In genomic region chr2:137950238-137950637, GRCh38 we compare ENCODE assay signal across 17 cellular contexts. TPM values are rescaled to one million over a fixed set of nuclear protein-coding genes. Genes with fewer than 3 reads are reported as not detected.
A peak's percentile ranks its signal among the peaks of the same experiment; 100 is the strongest.
DNase-seq lines count a peak whose midpoint lies in the region; FAIRE-seq and TF ChIP-seq lines count a peak whose summit lies in the region.
"Had no signal": no experiment of that assay in that cellular context is flagged by ENCODE, and none has a peak within 500 bp of the region (broad histone marks: within the 10 kb centered on the region; RNA-seq: fewer than 3 reads in every experiment).

No MANE protein-coding gene starts in this region.

- H3K4me2 ChIP-seq in astrocyte (ENCODE audit: low read length), result no peak overlapping the region
- H3K4me2 ChIP-seq: GM23338 had no signal

- POLR2A ChIA-PET in GM10248 (lab: Yijun Ruan, JAX), result no interaction called here

- no peak for FAIRE-seq in astrocyte (lab: Jason Lieb, UNC)
- FAIRE-seq: GM12878, GM18507 had no signal

- no peaks in the 10 kb centered on the region for H3K79me2 ChIP-seq in astrocyte (ENCODE audit: insufficient read depth, low read length)

- H3K9me3 ChIP-seq in astrocyte (ENCODE audit: insufficient read depth, low read depth, low read length), result no peaks in the 10 kb centered on the region
- H3K9me3 ChIP-seq: Caco-2 had no signal

- CTCF ChIA-PET in GM10248 (lab: Yijun Ruan, JAX), result interaction anchor here (1.1 to 3.4 kb wide), 7 partner anchors 10 to 879 kb away, joined by 3 to 16 read pairs (median 4); no protein-coding TSS in a partner anchor

- DNase-seq in CD1c-positive myeloid dendritic cell (ENCODE audit: extremely low spot score) (peak; percentile 24), Kasumi-1 (lab: John Stamatoyannopoulos, UW) (peak; percentile 13 to 27), NB4 (ENCODE audit: low read depth) (peak; percentile 35), astrocyte (ENCODE audit: low read depth) (no peak), NCI-H2171 treated with DMSO at 0.1 percent for 48 hours (lab: John Stamatoyannopoulos, UW) (no peak), GM10248 (ENCODE audit: extremely low spot score) (no peak), osteocyte (ENCODE audit: extremely low spot score, unreplicated experiment) (no peak)
- no peak for DNase-seq in activated CD4-positive, alpha-beta T cell treated with anti-CD3 and anti-CD28 coated beads, Interleukin-2, amount 50 U/mL, for 4 hours
- DNase-seq: Caco-2; CD8-positive, alpha-beta memory T cell; DMS 273 treated with DMSO at 0.1 percent for 48 hours; H7 had no signal

- H3K4me1 Mint-ChIP-seq in astrocyte (ENCODE audit: low read depth, unreplicated experiment), result peaks cover 32% of the 10 kb centered on the region
- H3K4me1 Mint-ChIP-seq in osteocyte (ENCODE audit: unreplicated experiment), result peaks cover 4% of the 10 kb centered on the region
- H3K4me1 Mint-ChIP-seq: GM23338 had no signal

- H3K27me3 Mint-ChIP-seq in astrocyte (ENCODE audit: low read depth, unreplicated experiment), result no peaks in the 10 kb centered on the region
- H3K27me3 Mint-ChIP-seq in osteocyte (ENCODE audit: unreplicated experiment), result peaks cover 11% of the 10 kb centered on the region

- no peak overlapping the region for H2AFZ ChIP-seq in astrocyte (ENCODE audit: low read depth, low read length)
- H2AFZ ChIP-seq: GM23338 had no signal

- TF ChIP-seq POLR2A in NB4 (IDR thresholded peaks at IDR 0.05; ENCODE audit: extremely low read depth, insufficient read length), result no peak

- H4K20me1 ChIP-seq in astrocyte (ENCODE audit: insufficient read depth, low read length), result no peaks in the 10 kb centered on the region

- no peak overlapping the region for H3K27ac ChIP-seq in astrocyte (ENCODE audit: low read depth, low read length)
- H3K27ac ChIP-seq: 22Rv1 had no signal

- H3K27ac Mint-ChIP-seq in astrocyte (ENCODE audit: unreplicated experiment) (peak overlapping the region; percentile 43), osteocyte (ENCODE audit: unreplicated experiment) (no peak overlapping the region)
- H3K27ac Mint-ChIP-seq: CD8-positive, alpha-beta memory T cell; GM23338 had no signal

- H3K4me3 ChIP-seq in NB4 (ENCODE audit: low read depth, low read length) (no peak overlapping the region), astrocyte (ENCODE audit: insufficient read depth, low read depth, low read length) (no peak overlapping the region)
- H3K4me3 ChIP-seq: GM12878, GM23338 had no signal

- H3K9me3 Mint-ChIP-seq in astrocyte (ENCODE audit: unreplicated experiment) (peaks cover 6% of the 10 kb centered on the region), osteocyte (ENCODE audit: unreplicated experiment) (no peaks in the 10 kb centered on the region)
- H3K9me3 Mint-ChIP-seq: CD8-positive, alpha-beta memory T cell; GM23338 had no signal

- H3K36me3 ChIP-seq in astrocyte (ENCODE audit: insufficient read depth, low read length), result no peaks in the 10 kb centered on the region

- H3K9ac ChIP-seq in astrocyte (ENCODE audit: low read length), result no peak overlapping the region

- H3K36me3 Mint-ChIP-seq in astrocyte (ENCODE audit: low read depth, unreplicated experiment) (peaks cover 2% of the 10 kb centered on the region), osteocyte (ENCODE audit: unreplicated experiment) (no peaks in the 10 kb centered on the region)
- H3K36me3 Mint-ChIP-seq: CD14-positive monocyte; CD8-positive, alpha-beta memory T cell had no signal

- H3K27me3 ChIP-seq in astrocyte (ENCODE audit: insufficient read depth, low read length), result peaks cover 3% of the 10 kb centered on the region

- TF ChIP-seq CTCF in NB4 (IDR thresholded peaks at IDR 0.05; ENCODE audit: low read depth, low read length) (no peak), astrocyte (IDR thresholded peaks at IDR 0.05; ENCODE audit: insufficient read depth, low read depth, low read length) (no peak), GM10248 (IDR thresholded peaks at IDR 0.05; ENCODE audit: control extremely low read depth, extremely low read depth, low read depth, missing control alignments) (no peak), osteocyte (IDR thresholded peaks at IDR 0.05) (no peak)

- H3K4me1 ChIP-seq in astrocyte (ENCODE audit: insufficient read depth, low read length), result peaks cover 3% of the 10 kb centered on the region

- H3K4me3 Mint-ChIP-seq in astrocyte (ENCODE audit: unreplicated experiment) (no peak overlapping the region), osteocyte (ENCODE audit: unreplicated experiment) (no peak overlapping the region)
- H3K4me3 Mint-ChIP-seq: CD14-positive monocyte; CD8-positive, alpha-beta memory T cell; GM23338 had no signal

RNA-seq across cellular contexts. Expression of gene HNMT, which starts 14.0 kb away (rescaled TPM):
- total RNA-seq in astrocyte (15.3 and 17.3 TPM in 2 replicates), osteocyte (3.2 and 4.6 TPM in 2 replicates)
- total RNA-seq: GM12878 had no signal

Comparison
In these comparisons a context has a peak if more than half of its experiments do, and no peak if none do; other contexts are left out.
1. DNase-seq: peak in CD1c-positive myeloid dendritic cell (single experiment), Kasumi-1 (2 of 2) and NB4 (single experiment); none in astrocyte (single experiment), NCI-H2171 treated with DMSO at 0.1 percent for 48 hours (single experiment), GM10248 (single experiment), activated CD4-positive, alpha-beta T cell treated with anti-CD3 and anti-CD28 coated beads, Interleukin-2, amount 50 U/mL, for 4 hours (0 of 2) and osteocyte (single experiment).